Comparison of ENCODE assay signal across 10 cellular contexts in genomic region chr7:49775065-49775948, GRCh38. TPM values are rescaled to one million over a fixed set of nuclear protein-coding genes. Genes with fewer than 3 reads are reported as not detected.
DNase-seq lines count a peak whose midpoint lies in the region; ATAC-seq, FAIRE-seq and TF ChIP-seq lines count a peak whose summit lies in the region.
"Had no signal": no experiment of that assay in that cellular context is flagged by ENCODE, and none has a peak within 500 bp of the region (broad histone marks: within the 10 kb centered on the region; RNA-seq: fewer than 3 reads in every experiment).

No MANE protein-coding gene starts in this region.

- H4K20me1 ChIP-seq in mammary epithelial cell (ENCODE audit: insufficient read depth, low read length), result no peaks in the 10 kb centered on the region

- H3K9me3 ChIP-seq in mammary epithelial cell (replicated peaks; ENCODE audit: insufficient read depth, low read length) (no peaks in the 10 kb centered on the region), spleen (no peaks in the 10 kb centered on the region), small intestine (ENCODE audit: control insufficient read depth, low read depth) (no peaks in the 10 kb centered on the region)

- H3K4me1 ChIP-seq in mammary epithelial cell (ENCODE audit: insufficient read depth, low read length), result no peaks in the 10 kb centered on the region
- peaks cover 0 to 34% (median 29%) of the 10 kb centered on the region in 6 donors for H3K4me1 ChIP-seq in spleen
- no peaks in the 10 kb centered on the region for H3K4me1 ChIP-seq in small intestine (ENCODE audit: control insufficient read depth in 2 of 2, insufficient read depth in 1 of 2, low read depth in 1 of 2, low read length in 1 of 2)

- H3K4me2 ChIP-seq in mammary epithelial cell (ENCODE audit: insufficient read depth, low read depth, low read length), result peak overlapping the region; percentile 10

- 0% methylated on average over 11 of the region's 106 CpGs for WGBS in mammary epithelial cell (ENCODE audit: low coverage, missing lambda C conversion rate)
- 2 to 12% (median 3%) methylated on average over 39 to 106 of the region's 106 CpGs for WGBS in spleen, 5 donors
- WGBS in small intestine, 3 donors, result 2 to 12% (median 9%) methylated on average over 50 to 106 of the region's 106 CpGs

- intact Hi-C loops in mammary epithelial cell (cut with micrococcal nuclease), result no loop called here
- intact Hi-C loops in left colon (cut with DNase I, micrococcal nuclease), result no loop called here
- intact Hi-C loops in spleen (cut with DNase I; ENCODE audit: low total_unique reads), result no loop called here

- TF ChIP-seq POLR2A in spleen (IDR thresholded peaks at IDR 0.05) (no peak), GM18505 (IDR thresholded peaks at IDR 0.05; ENCODE audit: borderline replicate concordance, extremely low read depth, insufficient read depth, insufficient read length) (no peak)

- in situ Hi-C loops in mammary epithelial cell (cut with MboI; ENCODE audit: low sequenced_read_pairs in 2 of 2), result no loop called here

- no peak for FAIRE-seq in small intestine (lab: Jason Lieb, UNC)
- FAIRE-seq: H54 had no signal

- ATAC-seq in left colon, result peak; percentile 54
- ATAC-seq in GM18505 (IDR thresholded peaks at IDR 0.05; ENCODE audit: unreplicated experiment), result no peak

- no peak for TF ChIP-seq CTCF in GM20000 (IDR thresholded peaks at IDR 0.05; ENCODE audit: extremely low read depth, missing control alignments)
- no peak for TF ChIP-seq CTCF in mammary epithelial cell (conservative IDR thresholded peaks at IDR 0.05 in 1 of 2, IDR thresholded peaks at IDR 0.05 in 1 of 2; ENCODE audit: extremely low read depth in 1 of 2, insufficient read depth in 1 of 2, low read depth in 1 of 2, low read length in 2 of 2)
- TF ChIP-seq CTCF in spleen (IDR thresholded peaks at IDR 0.05 in 8 of 11, conservative IDR thresholded peaks at IDR 0.05 in 3 of 11), result no peak

- H3K4me3 ChIP-seq in mammary epithelial cell (replicated peaks in 1 of 3; ENCODE audit: insufficient read depth in 1 of 3, low read depth in 2 of 3, low read length in 3 of 3) (no peak overlapping the region), spleen (peak overlapping the region in 7 of 8 donors; percentile 26 to 62 (median 35)), small intestine (ENCODE audit: low read depth in 1 of 2, low read length in 2 of 2) (peak overlapping the region in 1 of 2 donors; percentile 4)

- DNase-seq in GM20000 (ENCODE audit: low spot score), result peak; percentile 42
- no peak for DNase-seq in mammary epithelial cell
- DNase-seq in left colon, result peak in 1 of 2 donors; percentile 25
- DNase-seq in spleen, result peak; percentile 75
- no peak for DNase-seq in NCI-H1436 (lab: John Stamatoyannopoulos, UW)
- DNase-seq in SHP77 (lab: John Stamatoyannopoulos, UW), result no peak
- DNase-seq in small intestine, result no peak

- CTCF ChIA-PET in mammary epithelial cell (lab: Charles Lee; ENCODE audit: low non-redundant PET), result no interaction called here

- H2AFZ ChIP-seq in mammary epithelial cell (ENCODE audit: low read depth, low read length), result no peak overlapping the region

- no peak overlapping the region for H3K9ac ChIP-seq in mammary epithelial cell (ENCODE audit: insufficient read depth, low read length)

- no peaks in the 10 kb centered on the region for H3K79me2 ChIP-seq in mammary epithelial cell (ENCODE audit: insufficient read depth, low read length)

- dilution Hi-C loops in mammary epithelial cell (cut with HindIII; ENCODE audit: low sequenced_read_pairs), result no loop called here

- H3K27me3 ChIP-seq in mammary epithelial cell (ENCODE audit: insufficient read depth, low read length) (peaks cover 37% of the 10 kb centered on the region), spleen (replicated peaks in 1 of 7) (peaks cover 4 to 79% (median 41%) of the 10 kb centered on the region in 7 donors), small intestine (ENCODE audit: control insufficient read depth in 2 of 2, insufficient read depth in 2 of 2, low read length in 2 of 2) (peaks cover 7 to 17% of the 10 kb centered on the region in 2 donors)

- no peak overlapping the region for H3K27ac ChIP-seq in mammary epithelial cell (ENCODE audit: insufficient read depth, low read depth, low read length)
- H3K27ac ChIP-seq in spleen, result no peak overlapping the region
- H3K27ac ChIP-seq in small intestine (ENCODE audit: low read depth in 1 of 2, low read length in 1 of 2), result no peak overlapping the region

- no peaks in the 10 kb centered on the region for H3K36me3 ChIP-seq in mammary epithelial cell (ENCODE audit: insufficient read depth, low read length)
- H3K36me3 ChIP-seq in spleen, result no peaks in the 10 kb centered on the region
- H3K36me3 ChIP-seq in small intestine (ENCODE audit: control insufficient read depth in 2 of 2, insufficient read depth in 2 of 2, low read length in 2 of 2), result no peaks in the 10 kb centered on the region

- no TSS peak for BruUV-seq in mammary epithelial cell (replicated peaks; lab: Mats Ljungman, UMichigan)

RNA-seq across cellular contexts. Expression of gene VWC2, which starts 1.9 kb away (rescaled TPM):
- total RNA-seq in mammary epithelial cell (not detected), left colon (under 1 TPM; 0.09 to 0.25 TPM), spleen (under 1 TPM in 2 of 7 donors, not detected in 5; 0.07 to 0.11 TPM)
- polyA plus RNA-seq in mammary epithelial cell (not detected), spleen (under 1 TPM in 1 of 3 donors, not detected in 2; under 0.01 TPM), small intestine (under 1 TPM in 1 of 3 donors, not detected in 2; 0.10 TPM)
- polyA minus RNA-seq in mammary epithelial cell, result not detected
- total RNA-seq: natural killer cell treated with Interleukin-12 subunit alpha and Interleukin-12 subunit beta and Interleukin-15 and Interleukin-18, amount 100 ng/mL, for 72 hours had no signal

Comparison
In these comparisons a context has a peak if more than half of its experiments do, and no peak if none do; other contexts are left out.
1. DNase-seq: peak in GM20000 (single experiment) and spleen (single experiment); none in mammary epithelial cell (single experiment), NCI-H1436 (single experiment), SHP77 (0 of 2) and small intestine (single experiment).
2. H3K4me3 ChIP-seq: peak in spleen (7 of 8); none in mammary epithelial cell (0 of 3).